9 cellular contexts compared by ENCODE assay signal in the genomic region with DNA sequence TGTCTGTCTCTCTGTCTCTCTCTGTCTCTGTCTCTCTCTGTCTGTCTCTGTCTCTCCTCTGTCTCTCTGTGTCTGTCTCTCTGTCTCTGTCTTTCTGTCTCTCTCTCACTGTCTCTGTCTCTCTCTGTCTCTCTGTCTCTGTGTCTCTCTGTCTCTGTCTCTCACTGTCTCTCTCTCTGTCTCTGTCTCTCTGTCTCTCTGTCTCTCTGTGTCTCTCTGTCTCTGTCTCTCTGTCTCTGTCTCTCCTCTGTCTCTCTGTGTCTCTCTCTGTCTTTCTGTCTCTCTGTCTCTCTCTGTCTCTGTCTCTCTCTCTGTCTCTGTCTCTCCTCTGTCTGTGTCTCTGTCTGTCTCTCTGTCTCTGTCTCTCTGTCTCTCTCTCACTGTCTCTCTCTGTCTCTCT. TPM values are rescaled to one million over a fixed set of nuclear protein-coding genes. Genes with fewer than 3 reads are reported as not detected.
DNase-seq lines count a peak whose midpoint lies in the region; ATAC-seq, FAIRE-seq and TF ChIP-seq lines count a peak whose summit lies in the region.
"Had no signal": no experiment of that assay in that cellular context is flagged by ENCODE, and none has a peak within 500 bp of the region (broad histone marks: within the 10 kb centered on the region; RNA-seq: fewer than 3 reads in every experiment).

No MANE protein-coding gene starts in this region.

- FAIRE-seq in kidney (lab: Jason Lieb, UNC), result no peak

- H4K5ac ChIP-seq in H9 (ENCODE audit: insufficient read length, low read depth, low read length), result no peak overlapping the region

- no peak overlapping the region for H2BK120ac ChIP-seq in H9 (ENCODE audit: low read depth, low read length, poor library complexity, severe bottlenecking)

- H3K4ac ChIP-seq in H9 (ENCODE audit: low read depth, low read length), result no peak overlapping the region

- DNase-seq in H9 (no peak), kidney (no peak), cortex of kidney (lab: John Stamatoyannopoulos, UW) (no peak), OCI-M1 (lab: John Stamatoyannopoulos, UW) (no peak), GM19238 (ENCODE audit: insufficient read length, low spot score) (no peak)
- DNase-seq in stimulated activated naive CD8-positive, alpha-beta T cell treated with anti-CD3 and anti-CD28 coated beads, Interleukin-15, amount 100 ng/mL, for 72 hours, result no peak
- DNase-seq: activated CD4-positive, CD25-positive, alpha-beta regulatory T cell had no signal

- H3K9ac ChIP-seq in H9 (ENCODE audit: extremely low read depth, insufficient read length, low read length) (no peak overlapping the region), kidney (ENCODE audit: low read length in 2 of 2) (peak overlapping the region; percentile 61 to 77), subcutaneous abdominal adipose tissue (ENCODE audit: low read length in 5 of 5) (peak overlapping the region; percentile 52 to 94 (median 74))

- no peak overlapping the region for H3K56ac ChIP-seq in H9 (ENCODE audit: insufficient read length, low read depth, low read length)

- no peak overlapping the region for H3T11ph ChIP-seq in H9 (ENCODE audit: low read length)

- H3K79me2 ChIP-seq in H9 (ENCODE audit: insufficient read depth, low read length), result no peaks in the 10 kb centered on the region

- peaks cover 20% of the 10 kb centered on the region for H3K23me2 ChIP-seq in H9 (ENCODE audit: insufficient read length, low read depth, low read length, poor library complexity, severe bottlenecking)

- no peak overlapping the region for H4K8ac ChIP-seq in H9 (replicated peaks; ENCODE audit: insufficient read length, low read depth, low read length)

- H3K36me3 ChIP-seq in kidney (ENCODE audit: control insufficient read depth in 1 of 2, insufficient read depth in 2 of 2, low read length in 2 of 2) (peaks cover 0 to 8% of the 10 kb centered on the region in 2 donors), subcutaneous abdominal adipose tissue (ENCODE audit: control insufficient read depth in 5 of 5, insufficient read depth in 5 of 5, low read length in 5 of 5) (peaks cover 0 to 18% (median 16%) of the 10 kb centered on the region in 5 donors)

- intact Hi-C loops in kidney (cut with DNase I), result no loop called here

- peaks cover 5% of the 10 kb centered on the region for H3K27me3 Mint-ChIP-seq in H9 (ENCODE audit: low read depth)
- H3K27me3 Mint-ChIP-seq in stimulated activated naive CD8-positive, alpha-beta T cell treated with anti-CD3 and anti-CD28 coated beads, Interleukin-15, amount 100 ng/mL, for 72 hours, result peaks cover 53% of the 10 kb centered on the region

- H3K9me3 Mint-ChIP-seq in H9, result no peaks in the 10 kb centered on the region; a peak in 1 of 5 replicates
- no peaks in the 10 kb centered on the region for H3K9me3 Mint-ChIP-seq in stimulated activated naive CD8-positive, alpha-beta T cell treated with anti-CD3 and anti-CD28 coated beads, Interleukin-15, amount 100 ng/mL, for 72 hours

- H3K4me1 ChIP-seq in H9 (ENCODE audit: insufficient read depth, low read length) (no peaks in the 10 kb centered on the region; the same call in 1 of the 2 replicates), kidney (ENCODE audit: control insufficient read depth in 1 of 2, insufficient read depth in 1 of 2, low read depth in 1 of 2, low read length in 2 of 2) (peaks cover 0 to 11% of the 10 kb centered on the region in 2 donors), subcutaneous abdominal adipose tissue (ENCODE audit: control insufficient read depth in 5 of 5, insufficient read depth in 5 of 5, low read length in 5 of 5) (peaks cover 9 to 54% (median 44%) of the 10 kb centered on the region in 5 donors)

- no peak overlapping the region for H2AFZ ChIP-seq in H9 (ENCODE audit: low read length)

- H3K79me1 ChIP-seq in H9 (ENCODE audit: insufficient read depth, low read depth, low read length, poor library complexity, severe bottlenecking), result no peaks in the 10 kb centered on the region

- TF ChIP-seq CTCF in H9 (conservative IDR thresholded peaks at IDR 0.05) (no peak), kidney (IDR thresholded peaks at IDR 0.05; ENCODE audit: borderline replicate concordance, extremely low read depth, insufficient read depth) (no peak)

- H3K27ac Mint-ChIP-seq in H9, result no peak overlapping the region
- no peak overlapping the region for H3K27ac Mint-ChIP-seq in stimulated activated naive CD8-positive, alpha-beta T cell treated with anti-CD3 and anti-CD28 coated beads, Interleukin-15, amount 100 ng/mL, for 72 hours

- no peak overlapping the region for H3K18ac ChIP-seq in H9 (ENCODE audit: insufficient read length, low read depth, low read length)

- H2BK15ac ChIP-seq in H9 (ENCODE audit: low read depth, low read length), result no peak overlapping the region

- peaks cover 11 to 16% (median 12%) of the 10 kb centered on the region in 3 experiments for H3K36me3 Mint-ChIP-seq in H9 (ENCODE audit: insufficient read depth in 1 of 3, low read depth in 3 of 3)

- H3K23ac ChIP-seq in H9 (ENCODE audit: insufficient read length, low read depth, low read length), result no peak overlapping the region

- no peaks in the 10 kb centered on the region; the same call in 1 of the 2 replicates for H3K27me3 ChIP-seq in H9 (ENCODE audit: insufficient read depth, low read length)
- peaks cover 0 to 5% (median 0%) of the 10 kb centered on the region in 5 donors for H3K27me3 ChIP-seq in subcutaneous abdominal adipose tissue (ENCODE audit: control insufficient read depth in 5 of 5, insufficient read depth in 4 of 5, low read length in 5 of 5)

- no peaks in the 10 kb centered on the region for H4K20me1 ChIP-seq in H9 (ENCODE audit: control insufficient read depth, insufficient read depth, insufficient read length)

- H4K91ac ChIP-seq in H9 (ENCODE audit: insufficient read length, low read depth, low read length), result no peak overlapping the region

- ATAC-seq in stimulated activated naive CD8-positive, alpha-beta T cell treated with anti-CD3 and anti-CD28 coated beads, Interleukin-15, amount 100 ng/mL, for 72 hours, result no peak

- no peak overlapping the region for H2AK5ac ChIP-seq in H9 (ENCODE audit: insufficient read length, low read length)

- no peak overlapping the region for H3K14ac ChIP-seq in H9 (ENCODE audit: insufficient read depth, low read length)

- no peaks in the 10 kb centered on the region for H3K9me3 ChIP-seq in H9 (ENCODE audit: control insufficient read depth, low read depth, low read length)
- H3K9me3 ChIP-seq in kidney (ENCODE audit: control insufficient read depth in 1 of 2, low read length in 2 of 2), result no peaks in the 10 kb centered on the region
- H3K9me3 ChIP-seq in subcutaneous abdominal adipose tissue (ENCODE audit: control insufficient read depth in 5 of 5, low read length in 5 of 5), result no peaks in the 10 kb centered on the region

- H3K4me3 ChIP-seq in kidney (ENCODE audit: low read length in 2 of 2) (peak overlapping the region; percentile 58 to 80), subcutaneous abdominal adipose tissue (ENCODE audit: low read depth in 1 of 5, low read length in 5 of 5) (peak overlapping the region; percentile 52 to 77 (median 62))

- H2BK12ac ChIP-seq in H9 (ENCODE audit: insufficient read length, low read depth, low read length), result no peak overlapping the region

- H3K4me3 Mint-ChIP-seq in H9, result no peak overlapping the region
- no peak overlapping the region for H3K4me3 Mint-ChIP-seq in stimulated activated naive CD8-positive, alpha-beta T cell treated with anti-CD3 and anti-CD28 coated beads, Interleukin-15, amount 100 ng/mL, for 72 hours

- no peak overlapping the region for H2BK5ac ChIP-seq in H9 (ENCODE audit: insufficient read length, low read length)

- peaks cover 16 to 17% of the 10 kb centered on the region in 2 experiments for H3K4me1 Mint-ChIP-seq in H9
- peaks cover 40% of the 10 kb centered on the region for H3K4me1 Mint-ChIP-seq in stimulated activated naive CD8-positive, alpha-beta T cell treated with anti-CD3 and anti-CD28 coated beads, Interleukin-15, amount 100 ng/mL, for 72 hours

- H3K4me2 ChIP-seq in H9 (ENCODE audit: insufficient read depth, insufficient read length, low read length), result peak overlapping the region; percentile 39

- H2BK20ac ChIP-seq in H9 (ENCODE audit: low read depth, low read length, poor library complexity, severe bottlenecking), result no peak overlapping the region

- H3K27ac ChIP-seq in H9 (ENCODE audit: insufficient read length, low read depth, low read length) (no peak overlapping the region), angular gyrus (ENCODE audit: low read depth, low read length) (peak overlapping the region; percentile 74), kidney (ENCODE audit: low read depth in 2 of 2, low read length in 2 of 2) (peak overlapping the region; percentile 39 to 81), subcutaneous abdominal adipose tissue (ENCODE audit: low read depth, low read length) (peak overlapping the region; percentile 92)

RNA-seq across cellular contexts. Expression of gene COL6A1, which starts 0.9 kb away (rescaled TPM):
- 193 and 194 TPM in 2 replicates for total RNA-seq in H9 (2021)
- 127 TPM for total RNA-seq in kidney
- polyA plus RNA-seq in kidney (ENCODE audit: insufficient read depth, low read depth, low replicate concordance), result 112 TPM
